In genomic region chr17:17797119-17797809, GRCh38 we compare ENCODE assay signal across 2 cellular contexts.
TF ChIP-seq lines count a peak whose summit lies in the region.

No MANE protein-coding gene starts in this region.

TF ChIP-seq in HepG2, 621 proteins besides CTCF, POLR2A, EP300 and RAD21:
- no peak for TF ChIP-seq ZNF577 (CRISPR knock-in tag; IDR thresholded peaks at IDR 0.05; ENCODE audit: borderline replicate concordance, low read depth)
- TF ChIP-seq PBX2 (CRISPR knock-in tag; IDR thresholded peaks at IDR 0.05) = no peak
- TF ChIP-seq SIN3A (IDR thresholded peaks at IDR 0.05; ENCODE audit: borderline replicate concordance, low read depth, low read length) = no peak
- peak; percentile 98 for TF ChIP-seq ZNF329 (CRISPR knock-in tag; IDR thresholded peaks at IDR 0.05; ENCODE audit: low read depth)

TF ChIP-seq in endothelial cell of umbilical vein, 7 proteins besides CTCF, POLR2A, EP300 and RAD21:
- TF ChIP-seq FOS (IDR thresholded peaks at IDR 0.05; ENCODE audit: borderline replicate concordance, insufficient read depth, low read length) = no peak
- TF ChIP-seq GATA2 (IDR thresholded peaks at IDR 0.05; ENCODE audit: insufficient read depth, insufficient read length, low read depth, low read length) = no peak
- TF ChIP-seq MYC (IDR thresholded peaks at IDR 0.05; ENCODE audit: low read depth, low read length) = no peak
- no peak for TF ChIP-seq JUN (IDR thresholded peaks at IDR 0.05; ENCODE audit: borderline replicate concordance, insufficient read depth, insufficient read length, low read depth)
- no peak for TF ChIP-seq EZH2 (IDR thresholded peaks at IDR 0.05; ENCODE audit: borderline replicate concordance, low read depth, low read length, severe bottlenecking)
- no peak for TF ChIP-seq POLR2AphosphoS5 (IDR thresholded peaks at IDR 0.05; ENCODE audit: insufficient read depth, low read depth, low read length)
- TF ChIP-seq MAX (IDR thresholded peaks at IDR 0.05; ENCODE audit: insufficient read depth, insufficient read length) = no peak
